ENCODE assay signal across 2 cellular contexts in genomic region chr17:77770331-77771105, GRCh38.
TF ChIP-seq lines count a peak whose summit lies in the region.

No MANE protein-coding gene starts in this region.

TF ChIP-seq in H1, 55 proteins besides CTCF, POLR2A, EP300 and RAD21:
- TF ChIP-seq FOSL1 (IDR thresholded peaks at IDR 0.05; ENCODE audit: insufficient read depth, low read depth, low read length): no peak
- TF ChIP-seq BACH1 (IDR thresholded peaks at IDR 0.05; ENCODE audit: low read length): 0 out of 2 replicates have a peak, but pooled peaks have one; percentile 20

TF ChIP-seq in WTC11, 78 proteins besides CTCF, POLR2A, EP300 and RAD21:
- TF ChIP-seq SP1 (CRISPR knock-in tag; conservative IDR thresholded peaks at IDR 0.05): no peak
- no peak for TF ChIP-seq AR (CRISPR knock-in tag; IDR thresholded peaks at IDR 0.05)
- no peak for TF ChIP-seq PREB (CRISPR knock-in tag; IDR thresholded peaks at IDR 0.05; ENCODE audit: borderline replicate concordance)
- TF ChIP-seq ZNF317 (CRISPR knock-in tag; IDR thresholded peaks at IDR 0.05; ENCODE audit: borderline replicate concordance, low read depth): no peak
- no peak for TF ChIP-seq HMGXB4 (CRISPR knock-in tag; IDR thresholded peaks at IDR 0.05)
- no peak for TF ChIP-seq MLX (CRISPR knock-in tag; IDR thresholded peaks at IDR 0.05)
- TF ChIP-seq CBFB (CRISPR knock-in tag; IDR thresholded peaks at IDR 0.05; ENCODE audit: low read depth): no peak
- TF ChIP-seq ZNF281 (CRISPR knock-in tag; IDR thresholded peaks at IDR 0.05): no peak
- TF ChIP-seq ZNF396 (CRISPR knock-in tag; IDR thresholded peaks at IDR 0.05; ENCODE audit: borderline replicate concordance): no peak
- no peak for TF ChIP-seq ELF4 (CRISPR knock-in tag; IDR thresholded peaks at IDR 0.05; ENCODE audit: low read depth)
- TF ChIP-seq GRHL2 (CRISPR knock-in tag; IDR thresholded peaks at IDR 0.05; ENCODE audit: insufficient replicate concordance, severe bottlenecking): no peak
- TF ChIP-seq ZNF416 (CRISPR knock-in tag; IDR thresholded peaks at IDR 0.05): no peak
- TF ChIP-seq PRRX2 (CRISPR knock-in tag; IDR thresholded peaks at IDR 0.05): no peak
- no peak for TF ChIP-seq OVOL2 (CRISPR knock-in tag; IDR thresholded peaks at IDR 0.05; ENCODE audit: borderline replicate concordance)
- TF ChIP-seq ZNF532 (CRISPR knock-in tag; IDR thresholded peaks at IDR 0.05; ENCODE audit: borderline replicate concordance): no peak
- TF ChIP-seq RORB (CRISPR knock-in tag; IDR thresholded peaks at IDR 0.05): no peak
- TF ChIP-seq FOXP1 (CRISPR knock-in tag; IDR thresholded peaks at IDR 0.05; ENCODE audit: borderline replicate concordance): no peak
TF ChIP-seq in WTC11: peak in this region for 0.
